In genomic region chr4:123505457-123506310, GRCh38 we compare ENCODE assay signal across 8 cellular contexts.
DNase-seq lines count a peak whose midpoint lies in the region; ATAC-seq, FAIRE-seq and TF ChIP-seq lines count a peak whose summit lies in the region.

No MANE protein-coding gene starts in this region.

- peak; percentile 55 for ATAC-seq in HG03135 (IDR thresholded peaks at IDR 0.05; ENCODE audit: unreplicated experiment)
- peak; percentile 69 for ATAC-seq in K562
- no peak for ATAC-seq in HG03025 (IDR thresholded peaks at IDR 0.05; ENCODE audit: low FRiP score, unreplicated experiment)

- H3K4me1 Mint-ChIP-seq in activated CD4-positive, alpha-beta T cell treated with anti-CD3 and anti-CD28 coated beads, Interleukin-2, amount 10 ng/mL, durations not matched to agents 7 days and 5 days = peaks cover 12% of the 10 kb centered on the region
- peaks cover 30% of the 10 kb centered on the region for H3K4me1 Mint-ChIP-seq in progenitor cell of endocrine pancreas (ENCODE audit: low read depth)

- H3K36me3 Mint-ChIP-seq in activated CD4-positive, alpha-beta T cell treated with anti-CD3 and anti-CD28 coated beads, Interleukin-2, amount 10 ng/mL, durations not matched to agents 7 days and 5 days (ENCODE audit: low read depth) = peaks cover 2% of the 10 kb centered on the region
- no peaks in the 10 kb centered on the region for H3K36me3 Mint-ChIP-seq in progenitor cell of endocrine pancreas (ENCODE audit: insufficient read depth)

- H3K4me3 Mint-ChIP-seq in activated CD4-positive, alpha-beta T cell treated with anti-CD3 and anti-CD28 coated beads, Interleukin-2, amount 10 ng/mL, durations not matched to agents 7 days and 5 days = peak overlapping the region; percentile 79
- peak overlapping the region; percentile 85 for H3K4me3 Mint-ChIP-seq in progenitor cell of endocrine pancreas (ENCODE audit: low read depth)

- no peak for TF ChIP-seq EP300 in K562 (IDR thresholded peaks at IDR 0.05; ENCODE audit: low read length)

- H3K27ac ChIP-seq in K562 (ENCODE audit: extremely low read depth, low read depth, low read length) = no peak overlapping the region

- TF ChIP-seq POLR2A in K562 (conservative IDR thresholded peaks at IDR 0.05) = no peak

- no peak for TF ChIP-seq RAD21 in K562 (CRISPR knock-in tag; conservative IDR thresholded peaks at IDR 0.05 in 1 of 2, IDR thresholded peaks at IDR 0.05 in 1 of 2)

- no peaks in the 10 kb centered on the region for H3K9me3 Mint-ChIP-seq in activated CD4-positive, alpha-beta T cell treated with anti-CD3 and anti-CD28 coated beads, Interleukin-2, amount 10 ng/mL, durations not matched to agents 7 days and 5 days
- no peaks in the 10 kb centered on the region for H3K9me3 Mint-ChIP-seq in progenitor cell of endocrine pancreas (ENCODE audit: low read depth)

- no peaks in the 10 kb centered on the region for H3K9me1 ChIP-seq in K562 (ENCODE audit: control insufficient read depth, insufficient read depth, low read length)

- intact Hi-C loops in K562 (cut with micrococcal nuclease) = no loop called here

- peaks cover 9 to 14% of the 10 kb centered on the region in 2 experiments; a peak in 4 of 5 replicates for H3K4me1 ChIP-seq in K562 (replicated peaks in 1 of 2; ENCODE audit: control insufficient read depth in 2 of 2, insufficient read depth in 2 of 2, low read length in 2 of 2)

- WGBS in K562 (ENCODE audit: insufficient coverage, low coverage, missing lambda C conversion rate) = 20% methylated on average over 32 of the region's 55 CpGs

- H3K4me2 ChIP-seq in K562 (ENCODE audit: insufficient read depth, low read length) = peak overlapping the region; percentile 55

- H2AFZ ChIP-seq in K562 (ENCODE audit: low read depth, low read length) = peak overlapping the region; percentile 85

- H3K79me2 ChIP-seq in K562 (ENCODE audit: control insufficient read depth, insufficient read depth, low read length) = no peaks in the 10 kb centered on the region

- H4K20me1 ChIP-seq in K562 (replicated peaks; ENCODE audit: control insufficient read depth, insufficient read depth, low read length) = no peaks in the 10 kb centered on the region

- peak overlapping the region; percentile 37 for H3K4me3 ChIP-seq in K562

- peak overlapping the region; percentile 51 for H3K27ac Mint-ChIP-seq in activated CD4-positive, alpha-beta T cell treated with anti-CD3 and anti-CD28 coated beads, Interleukin-2, amount 10 ng/mL, durations not matched to agents 7 days and 5 days
- H3K27ac Mint-ChIP-seq in progenitor cell of endocrine pancreas = peak overlapping the region; percentile 99

- peaks cover 26% of the 10 kb centered on the region for H3K27me3 Mint-ChIP-seq in activated CD4-positive, alpha-beta T cell treated with anti-CD3 and anti-CD28 coated beads, Interleukin-2, amount 10 ng/mL, durations not matched to agents 7 days and 5 days
- H3K27me3 Mint-ChIP-seq in progenitor cell of endocrine pancreas = no peaks in the 10 kb centered on the region

- POLR2A ChIA-PET in activated CD4-positive, alpha-beta T cell treated with anti-CD3 and anti-CD28 coated beads, Interleukin-2, amount 10 ng/mL, durations not matched to agents 7 days and 5 days (lab: Charles Lee) = no interaction called here
- POLR2A ChIA-PET in K562 (lab: Yijun Ruan, JAX) = no interaction called here

- peak; percentile 30 for DNase-seq in activated CD4-positive, alpha-beta T cell treated with anti-CD3 and anti-CD28 coated beads, Interleukin-2, amount 10 ng/mL, durations not matched to agents 7 days and 5 days
- no peak for DNase-seq in activated CD4-positive, alpha-beta T cell treated with anti-CD3 and anti-CD28 coated beads, Interleukin-2, amount 50 U/mL, for 4 hours
- peak; percentile 21 to 28 for DNase-seq in NOMO-1 (lab: John Stamatoyannopoulos, UW; ENCODE audit: unreplicated experiment in 2 of 2)
- DNase-seq in K562 (ENCODE audit: extremely low read depth in 1 of 4, low spot score in 3 of 4) = peak in 3 of 4 experiments; percentile 14 to 18 (median 17)
- peak in 47 of 51 donors; percentile 7 to 79 (median 51) for DNase-seq in hypothalamus (lab: John Stamatoyannopoulos, UW)
- peak; percentile 75 for DNase-seq in progenitor cell of endocrine pancreas (ENCODE audit: low spot score, unreplicated experiment)

- peak; percentile 19 for FAIRE-seq in K562 (lab: Jason Lieb, UNC)

- CTCF ChIA-PET in activated CD4-positive, alpha-beta T cell treated with anti-CD3 and anti-CD28 coated beads, Interleukin-2, amount 10 ng/mL, durations not matched to agents 7 days and 5 days (lab: Charles Lee) = interaction anchor here (0.9 kb wide), 1 partner anchor 16 kb away, joined by 3 read pairs; no protein-coding TSS in a partner anchor
- CTCF ChIA-PET in K562 (lab: Yijun Ruan, JAX; ENCODE audit: low intra/inter-chr PET ratio) = no interaction called here

- BruUV-seq in K562 (replicated peaks; lab: Mats Ljungman, UMichigan) = no TSS peak

- H3K36me3 ChIP-seq in K562 (ENCODE audit: control insufficient read depth, insufficient read depth, low read length) = no peaks in the 10 kb centered on the region

- H3K27me3 ChIP-seq in K562 (ENCODE audit: control insufficient read depth in 2 of 2, insufficient read depth in 2 of 2, low read length in 2 of 2) = peaks cover 9 to 18% of the 10 kb centered on the region in 2 experiments; a peak in 3 of 5 replicates

- TF ChIP-seq CTCF in K562 (IDR thresholded peaks at IDR 0.05 in 2 of 3, conservative IDR thresholded peaks at IDR 0.05 in 1 of 3; ENCODE audit: insufficient read depth in 2 of 3, low read depth in 1 of 3, low read length in 3 of 3) (no peak), progenitor cell of endocrine pancreas (IDR thresholded peaks at IDR 0.05; ENCODE audit: unreplicated experiment) (no peak)

- H3K9me3 ChIP-seq in K562 (replicated peaks; ENCODE audit: control insufficient read depth, insufficient read depth, low read depth, low read length) = no peaks in the 10 kb centered on the region

- H3K9ac ChIP-seq in K562 (ENCODE audit: insufficient read depth in 1 of 2, low read depth in 2 of 2, low read length in 2 of 2) = peak overlapping the region in 1 of 2 experiments; percentile 77; a peak in 3 of 4 replicates

- in situ Hi-C loops in K562 (cut with MboI) = no loop called here

TF ChIP-seq in K562, 482 proteins besides CTCF, POLR2A, EP300 and RAD21 (continues in another document):
- TF ChIP-seq ZBTB7A (IDR thresholded peaks at IDR 0.05; ENCODE audit: borderline replicate concordance, control insufficient read depth, low read depth, low read length) (peak; percentile 18; the same call in 1 of the 2 replicates), PHB2 (IDR thresholded peaks at IDR 0.05; ENCODE audit: low read depth) (no peak), ZNF436 (CRISPR knock-in tag; IDR thresholded peaks at IDR 0.05) (no peak), USF2 (CRISPR knock-in tag; IDR thresholded peaks at IDR 0.05) (no peak), HSF4 (CRISPR knock-in tag; IDR thresholded peaks at IDR 0.05; ENCODE audit: borderline replicate concordance) (no peak), ZNF133 (CRISPR knock-in tag; IDR thresholded peaks at IDR 0.05) (no peak), HNRNPH1 (optimal IDR thresholded peaks at IDR 0.05; ENCODE audit: low read depth, low read length) (no peak), U2AF1 (optimal IDR thresholded peaks at IDR 0.05; ENCODE audit: low read depth, low read length) (no peak), TCF7L2 (IDR thresholded peaks at IDR 0.05; ENCODE audit: low read depth, low read length) (no peak), ZNF24 (IDR thresholded peaks at IDR 0.05) (no peak), TCF15 (CRISPR knock-in tag; IDR thresholded peaks at IDR 0.05) (no peak), CCNT2 (IDR thresholded peaks at IDR 0.05; ENCODE audit: borderline replicate concordance, extremely low read depth, insufficient read length, low read depth, low read length) (no peak), SMC3 (conservative IDR thresholded peaks at IDR 0.05; ENCODE audit: insufficient read depth, low read depth, low read length) (no peak), RBFOX2 (IDR thresholded peaks at IDR 0.05; ENCODE audit: low read depth, low read length) (peak; percentile 50; the same call in 1 of the 2 replicates), NRF1 (conservative IDR thresholded peaks at IDR 0.05 in 1 of 2, IDR thresholded peaks at IDR 0.05 in 1 of 2) (peak in 1 of 2 experiments; percentile 25; a peak in 1 of 4 replicates), EGR1 (conservative IDR thresholded peaks at IDR 0.05) (no peak), ZNF512 (tag; IDR thresholded peaks at IDR 0.05) (no peak), SRSF3 (IDR thresholded peaks at IDR 0.05; ENCODE audit: insufficient read depth, low read length) (no peak), KDM2B (CRISPR knock-in tag; IDR thresholded peaks at IDR 0.05) (no peak)

Comparison
In these comparisons a context has a peak if more than half of its experiments do, and no peak if none do; other contexts are left out.
1. DNase-seq: peak in activated CD4-positive, alpha-beta T cell treated with anti-CD3 and anti-CD28 coated beads, Interleukin-2, amount 10 ng/mL, durations not matched to agents 7 days and 5 days (single experiment), NOMO-1 (2 of 2), K562 (3 of 4), hypothalamus (47 of 51) and progenitor cell of endocrine pancreas (single experiment); none in activated CD4-positive, alpha-beta T cell treated with anti-CD3 and anti-CD28 coated beads, Interleukin-2, amount 50 U/mL, for 4 hours (0 of 2).